In the genomic region with DNA sequence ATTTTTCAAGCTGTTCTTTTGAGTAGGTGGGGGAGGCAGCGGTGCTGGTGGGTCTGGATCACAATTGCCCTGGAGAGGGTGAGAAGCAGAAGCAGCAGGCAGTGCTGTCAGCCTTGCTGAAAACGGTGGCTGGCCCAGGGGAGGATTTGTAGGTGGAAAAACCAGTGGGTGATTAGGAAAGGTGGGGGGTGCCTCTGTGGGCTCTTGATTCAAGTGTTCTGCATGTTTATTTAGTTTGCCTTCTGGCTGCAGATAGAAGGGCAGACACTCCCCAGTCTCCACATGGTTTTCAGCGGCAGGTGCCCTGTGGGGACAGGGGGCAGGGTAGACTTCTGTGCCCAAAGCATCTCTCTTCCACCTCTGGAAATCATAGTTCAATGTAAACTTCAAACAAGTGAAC, we compare ENCODE assay signal across 20 cellular contexts.
A peak's percentile ranks its signal among the peaks of the same experiment; 100 is the strongest.
DNase-seq lines count a peak whose midpoint lies in the region; ATAC-seq and FAIRE-seq lines count a peak whose summit lies in the region.
"Had no signal": no experiment of that assay in that cellular context is flagged by ENCODE, and none has a peak within 500 bp of the region (broad histone marks: within the 10 kb centered on the region; RNA-seq: fewer than 3 reads in every experiment).

No MANE protein-coding gene starts in this region.

- ATAC-seq in GM19455 (IDR thresholded peaks at IDR 0.05; ENCODE audit: unreplicated experiment) = no peak
- no peak for ATAC-seq in HG03025 (IDR thresholded peaks at IDR 0.05; ENCODE audit: low FRiP score, unreplicated experiment)
- ATAC-seq: activated CD8-positive, alpha-beta T cell treated with anti-CD3 and anti-CD28 coated beads for 36 hours had no signal

- POLR2A ChIA-PET in activated CD4-positive, alpha-beta T cell treated with anti-CD3 and anti-CD28 coated beads, Interleukin-2, amount 10 ng/mL, durations not matched to agents 7 days and 5 days (lab: Charles Lee) = no interaction called here

- intact Hi-C loops in activated CD4-positive, alpha-beta T cell treated with anti-CD3 and anti-CD28 coated beads, Interleukin-2, amount 10 ng/mL, durations not matched to agents 24 days and 14 days (cut with micrococcal nuclease) = no loop called here

- no peak for DNase-seq in activated CD4-positive, alpha-beta T cell treated with anti-CD3 and anti-CD28 coated beads, Interleukin-2, amount 10 ng/mL, durations not matched to agents 7 days and 5 days
- DNase-seq in activated CD4-positive, alpha-beta T cell treated with anti-CD3 and anti-CD28 coated beads, Interleukin-2, amount 10 ng/mL, durations not matched to agents 24 days and 14 days = no peak
- DNase-seq in NCI-H2029 treated with DMSO at 0.1 percent for 48 hours (lab: John Stamatoyannopoulos, UW) (peak; percentile 89), NCI-H69 (lab: John Stamatoyannopoulos, UW) (peak; percentile 90), GM03348 (ENCODE audit: low spot score) (no peak), urothelium cell line (ENCODE audit: low spot score) (no peak)
- DNase-seq: ACHN; activated B cell treated with CpG ODN at 0.5 μM for 24 hours; activated CD8-positive, alpha-beta T cell treated with anti-CD3 and anti-CD28 coated beads for 36 hours; activated naive CD4-positive, alpha-beta T cell treated with anti-CD3 and anti-CD28 coated beads, Interleukin-2, amount 10 ng/mL, durations not matched to agents 7 days and 5 days; activated T-cell treated with anti-CD3 and anti-CD28 coated beads, Interleukin-2, amount 50 U/mL, for 1 hour; head of caudate nucleus; HFFc6; left ventricle myocardium inferior; NK-92 treated with Interleukin-12 subunit alpha and Interleukin-12 subunit beta, amount 100 ng/mL, for 24 hours; Peyer's patch had no signal

- H3K4me3 Mint-ChIP-seq in activated CD4-positive, alpha-beta T cell treated with anti-CD3 and anti-CD28 coated beads, Interleukin-2, amount 10 ng/mL, durations not matched to agents 7 days and 5 days = no peak overlapping the region
- no peak overlapping the region for H3K4me3 Mint-ChIP-seq in activated CD4-positive, alpha-beta T cell treated with anti-CD3 and anti-CD28 coated beads, Interleukin-2, amount 10 ng/mL, durations not matched to agents 24 days and 14 days
- H3K4me3 Mint-ChIP-seq: activated B cell treated with CpG ODN at 0.5 μM for 24 hours; activated CD8-positive, alpha-beta T cell treated with anti-CD3 and anti-CD28 coated beads for 36 hours; activated naive CD4-positive, alpha-beta T cell treated with anti-CD3 and anti-CD28 coated beads, Interleukin-2, amount 10 ng/mL, durations not matched to agents 7 days and 5 days; HFFc6; IgD-negative memory B cell had no signal

- no peaks in the 10 kb centered on the region for H3K9me3 Mint-ChIP-seq in activated CD4-positive, alpha-beta T cell treated with anti-CD3 and anti-CD28 coated beads, Interleukin-2, amount 10 ng/mL, durations not matched to agents 7 days and 5 days
- H3K9me3 Mint-ChIP-seq in activated CD4-positive, alpha-beta T cell treated with anti-CD3 and anti-CD28 coated beads, Interleukin-2, amount 10 ng/mL, durations not matched to agents 24 days and 14 days = peaks cover 5% of the 10 kb centered on the region
- H3K9me3 Mint-ChIP-seq: activated B cell treated with CpG ODN at 0.5 μM for 24 hours; activated CD8-positive, alpha-beta T cell treated with anti-CD3 and anti-CD28 coated beads for 36 hours; activated naive CD4-positive, alpha-beta T cell treated with anti-CD3 and anti-CD28 coated beads, Interleukin-2, amount 10 ng/mL, durations not matched to agents 7 days and 5 days; HFFc6; IgD-negative memory B cell had no signal

- peaks cover 2% of the 10 kb centered on the region for H3K27me3 Mint-ChIP-seq in activated CD4-positive, alpha-beta T cell treated with anti-CD3 and anti-CD28 coated beads, Interleukin-2, amount 10 ng/mL, durations not matched to agents 7 days and 5 days
- H3K27me3 Mint-ChIP-seq in activated CD4-positive, alpha-beta T cell treated with anti-CD3 and anti-CD28 coated beads, Interleukin-2, amount 10 ng/mL, durations not matched to agents 24 days and 14 days = peaks cover 3% of the 10 kb centered on the region
- H3K27me3 Mint-ChIP-seq: activated B cell treated with CpG ODN at 0.5 μM for 24 hours; activated CD8-positive, alpha-beta T cell treated with anti-CD3 and anti-CD28 coated beads for 36 hours; IgD-negative memory B cell had no signal

- FAIRE-seq in urothelium cell line (lab: Jason Lieb, UNC) = no peak
- FAIRE-seq: endometrium had no signal

- no peaks in the 10 kb centered on the region for H3K4me1 Mint-ChIP-seq in activated CD4-positive, alpha-beta T cell treated with anti-CD3 and anti-CD28 coated beads, Interleukin-2, amount 10 ng/mL, durations not matched to agents 7 days and 5 days
- H3K4me1 Mint-ChIP-seq in activated CD4-positive, alpha-beta T cell treated with anti-CD3 and anti-CD28 coated beads, Interleukin-2, amount 10 ng/mL, durations not matched to agents 24 days and 14 days = no peaks in the 10 kb centered on the region
- H3K4me1 Mint-ChIP-seq: activated B cell treated with CpG ODN at 0.5 μM for 24 hours; activated naive CD4-positive, alpha-beta T cell treated with anti-CD3 and anti-CD28 coated beads, Interleukin-2, amount 10 ng/mL, durations not matched to agents 7 days and 5 days; IgD-negative memory B cell had no signal

- CTCF ChIA-PET in activated CD4-positive, alpha-beta T cell treated with anti-CD3 and anti-CD28 coated beads, Interleukin-2, amount 10 ng/mL, durations not matched to agents 7 days and 5 days (lab: Charles Lee) = no interaction called here

- no peaks in the 10 kb centered on the region for H3K36me3 Mint-ChIP-seq in activated CD4-positive, alpha-beta T cell treated with anti-CD3 and anti-CD28 coated beads, Interleukin-2, amount 10 ng/mL, durations not matched to agents 7 days and 5 days (ENCODE audit: low read depth)
- H3K36me3 Mint-ChIP-seq in activated CD4-positive, alpha-beta T cell treated with anti-CD3 and anti-CD28 coated beads, Interleukin-2, amount 10 ng/mL, durations not matched to agents 24 days and 14 days (ENCODE audit: low read depth) = no peaks in the 10 kb centered on the region
- H3K36me3 Mint-ChIP-seq: activated naive CD4-positive, alpha-beta T cell treated with anti-CD3 and anti-CD28 coated beads, Interleukin-2, amount 10 ng/mL, durations not matched to agents 7 days and 5 days; IgD-negative memory B cell had no signal

- peak overlapping the region; percentile 16 for H3K27ac Mint-ChIP-seq in activated CD4-positive, alpha-beta T cell treated with anti-CD3 and anti-CD28 coated beads, Interleukin-2, amount 10 ng/mL, durations not matched to agents 7 days and 5 days
- no peak overlapping the region for H3K27ac Mint-ChIP-seq in activated CD4-positive, alpha-beta T cell treated with anti-CD3 and anti-CD28 coated beads, Interleukin-2, amount 10 ng/mL, durations not matched to agents 24 days and 14 days
- H3K27ac Mint-ChIP-seq: activated B cell treated with CpG ODN at 0.5 μM for 24 hours; activated CD8-positive, alpha-beta T cell treated with anti-CD3 and anti-CD28 coated beads for 36 hours; activated naive CD4-positive, alpha-beta T cell treated with anti-CD3 and anti-CD28 coated beads, Interleukin-2, amount 10 ng/mL, durations not matched to agents 7 days and 5 days; HFFc6 had no signal

Comparison
In these comparisons a context has a peak if more than half of its experiments do, and no peak if none do; other contexts are left out.
1. DNase-seq: peak in NCI-H2029 treated with DMSO at 0.1 percent for 48 hours (single experiment) and NCI-H69 (single experiment); none in activated CD4-positive, alpha-beta T cell treated with anti-CD3 and anti-CD28 coated beads, Interleukin-2, amount 10 ng/mL, durations not matched to agents 7 days and 5 days (single experiment), activated CD4-positive, alpha-beta T cell treated with anti-CD3 and anti-CD28 coated beads, Interleukin-2, amount 10 ng/mL, durations not matched to agents 24 days and 14 days (single experiment), GM03348 (single experiment) and urothelium cell line (single experiment).